Comparison of ENCODE assay signal across 18 cellular contexts in genomic region chr6:113813207-113813606, GRCh38. TPM values are rescaled to one million over a fixed set of nuclear protein-coding genes. Genes with fewer than 3 reads are reported as not detected.
DNase-seq lines count a peak whose midpoint lies in the region; ATAC-seq and TF ChIP-seq lines count a peak whose summit lies in the region.
"Had no signal": no experiment of that assay in that cellular context is flagged by ENCODE, and none has a peak within 500 bp of the region (broad histone marks: within the 10 kb centered on the region; RNA-seq: fewer than 3 reads in every experiment).

No MANE protein-coding gene starts in this region.

- no peak overlapping the region for H3K4me3 Mint-ChIP-seq in HFFc6
- no peak overlapping the region for H3K4me3 Mint-ChIP-seq in stimulated activated naive CD8-positive, alpha-beta T cell treated with anti-CD3 and anti-CD28 coated beads, Interleukin-15, amount 100 ng/mL, for 72 hours
- H3K4me3 Mint-ChIP-seq: T-helper 2 cell treated with Interferon-gamma antibody and Interleukin-4, amounts not matched to agents 5 μg/mL and 100 μg/mL, for 36 hours had no signal

- no peaks in the 10 kb centered on the region for H3K36me3 Mint-ChIP-seq in HFFc6 (ENCODE audit: low read depth)

- TF ChIP-seq POLR2A in lower leg skin (IDR thresholded peaks at IDR 0.05) = no peak

- in situ Hi-C loops in astrocyte of the spinal cord (cut with HindIII; ENCODE audit: low sequenced_read_pairs) = no loop called here

- H3K4me3 ChIP-seq in astrocyte of the spinal cord (ENCODE audit: low read depth, low read length) (no peak overlapping the region), kidney epithelial cell (ENCODE audit: low read depth, low read length) (no peak overlapping the region), lower leg skin (ENCODE audit: low read depth, poor library complexity, severe bottlenecking) (no peak overlapping the region)
- H3K4me3 ChIP-seq: Peyer's patch, tibial artery had no signal

- 61 to 69% methylated on average over 3 of the region's 3 CpGs for WGBS in lower leg skin, 2 donors

- no peaks in the 10 kb centered on the region for H3K27me3 Mint-ChIP-seq in HFFc6 (ENCODE audit: insufficient read depth)
- H3K27me3 Mint-ChIP-seq in stimulated activated naive CD8-positive, alpha-beta T cell treated with anti-CD3 and anti-CD28 coated beads, Interleukin-15, amount 100 ng/mL, for 72 hours = peaks cover 9% of the 10 kb centered on the region

- ATAC-seq in stimulated activated naive CD8-positive, alpha-beta T cell treated with anti-CD3 and anti-CD28 coated beads, Interleukin-15, amount 100 ng/mL, for 72 hours = no peak
- ATAC-seq: left lobe of liver had no signal

- TF ChIP-seq CTCF in HFFc6 (IDR thresholded peaks at IDR 0.05) (no peak), astrocyte of the spinal cord (IDR thresholded peaks at IDR 0.05; ENCODE audit: low read depth, low read length) (no peak), kidney epithelial cell (IDR thresholded peaks at IDR 0.05; ENCODE audit: insufficient read depth, low read length, poor library complexity, severe bottlenecking) (no peak), lower leg skin (IDR thresholded peaks at IDR 0.05) (no peak)

- H3K27me3 ChIP-seq in kidney epithelial cell (ENCODE audit: control insufficient read depth, insufficient read depth, low read length) = no peaks in the 10 kb centered on the region
- H3K27me3 ChIP-seq: Peyer's patch, tibial artery had no signal

- H3K27ac Mint-ChIP-seq in HFFc6 = peak overlapping the region; percentile 75
- H3K27ac Mint-ChIP-seq in stimulated activated naive CD8-positive, alpha-beta T cell treated with anti-CD3 and anti-CD28 coated beads, Interleukin-15, amount 100 ng/mL, for 72 hours = no peak overlapping the region
- H3K27ac Mint-ChIP-seq: T-helper 2 cell treated with Interferon-gamma antibody and Interleukin-4, amounts not matched to agents 5 μg/mL and 100 μg/mL, for 36 hours had no signal

- intact Hi-C loops in lower leg skin (cut with DNase I; ENCODE audit: low total_unique reads) = no loop called here

- H3K36me3 ChIP-seq in kidney epithelial cell (ENCODE audit: control insufficient read depth, insufficient read depth, low read length) = no peaks in the 10 kb centered on the region
- H3K36me3 ChIP-seq: Peyer's patch, tibial artery had no signal

- DNase-seq in A172 (ENCODE audit: low spot score) = peak; percentile 18
- peak; percentile 61 for DNase-seq in HFFc6
- DNase-seq in astrocyte of the spinal cord (ENCODE audit: low read depth, low spot score) = peak; percentile 87
- DNase-seq in kidney epithelial cell (ENCODE audit: low read depth) = peak; percentile 68
- no peak for DNase-seq in NCI-H2227 (lab: John Stamatoyannopoulos, UW; ENCODE audit: unreplicated experiment)
- no peak for DNase-seq in lower leg skin (ENCODE audit: low spot score in 2 of 2)
- DNase-seq in stimulated activated naive CD8-positive, alpha-beta T cell treated with anti-CD3 and anti-CD28 coated beads, Interleukin-15, amount 100 ng/mL, for 72 hours = no peak
- DNase-seq in NCI-H1694 (lab: John Stamatoyannopoulos, UW) = no peak
- DNase-seq: 8988T; activated naive CD4-positive, alpha-beta T cell treated with Interleukin-2 at 50 U/mL for 16 hours; DMS153; GOT3; head of caudate nucleus; NCI-H446; Peyer's patch; tibial artery had no signal

- no peaks in the 10 kb centered on the region for H3K9me3 Mint-ChIP-seq in HFFc6
- H3K9me3 Mint-ChIP-seq in stimulated activated naive CD8-positive, alpha-beta T cell treated with anti-CD3 and anti-CD28 coated beads, Interleukin-15, amount 100 ng/mL, for 72 hours = peaks cover 0 to 6% of the 10 kb centered on the region in 2 donors
- H3K9me3 Mint-ChIP-seq: T-helper 2 cell treated with Interferon-gamma antibody and Interleukin-4, amounts not matched to agents 5 μg/mL and 100 μg/mL, for 36 hours had no signal

- H3K4me1 Mint-ChIP-seq in HFFc6 (ENCODE audit: low read depth) = peaks cover 16% of the 10 kb centered on the region
- peaks cover 6% of the 10 kb centered on the region for H3K4me1 Mint-ChIP-seq in stimulated activated naive CD8-positive, alpha-beta T cell treated with anti-CD3 and anti-CD28 coated beads, Interleukin-15, amount 100 ng/mL, for 72 hours

RNA-seq across cellular contexts. Expression of gene MARCKS, which starts 43.9 kb away (rescaled TPM):
- 108 and 150 TPM in 2 replicates for total RNA-seq in A172 (2014; rRNA removed; shearing (Covaris generic))
- 100 to 1,000 TPM; 162 to 199 (median 166) TPM for total RNA-seq in HFFc6 (2021; fragmentation: NEBNext Ultra II Directional; extraction: Animal tissue kit (Norgen Biotek cat#: 25700))
- total RNA-seq in kidney epithelial cell (112 and 116 TPM in 2 replicates), lower leg skin (100 to 1,000 TPM in 1 of 4 donors, 10 to 100 TPM in 3; 48.6 to 130 (median 66.2) TPM)

Comparison
In these comparisons a context has a peak if more than half of its experiments do, and no peak if none do; other contexts are left out.
1. DNase-seq: peak in A172 (single experiment), HFFc6 (single experiment), astrocyte of the spinal cord (single experiment) and kidney epithelial cell (single experiment); none in NCI-H2227 (single experiment), lower leg skin (0 of 2), stimulated activated naive CD8-positive, alpha-beta T cell treated with anti-CD3 and anti-CD28 coated beads, Interleukin-15, amount 100 ng/mL, for 72 hours (0 of 2) and NCI-H1694 (single experiment).